20 cellular contexts compared by ENCODE assay signal in the genomic region with DNA sequence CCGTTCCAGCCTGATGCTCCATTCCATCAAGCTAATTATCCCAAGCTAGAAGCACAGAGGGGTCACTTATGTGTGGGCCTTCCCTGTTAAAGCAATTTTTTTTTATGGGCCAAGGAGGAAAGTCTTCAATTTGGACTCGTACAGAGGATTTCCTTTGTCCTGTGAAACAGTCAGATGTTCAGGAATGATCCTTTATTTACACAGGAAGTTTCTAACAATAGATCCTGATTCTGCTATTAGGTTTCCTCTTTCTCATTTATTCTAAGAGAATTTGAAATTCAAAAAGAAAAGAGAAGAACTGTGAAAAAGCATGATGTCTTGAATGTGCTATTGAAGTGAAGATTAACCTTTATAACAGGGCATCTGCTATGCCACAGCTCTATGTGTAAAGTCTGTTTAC.
A peak's percentile ranks its signal among the peaks of the same experiment; 100 is the strongest.
DNase-seq lines count a peak whose midpoint lies in the region; ATAC-seq and TF ChIP-seq lines count a peak whose summit lies in the region.
"Had no signal": no experiment of that assay in that cellular context is flagged by ENCODE, and none has a peak within 500 bp of the region (broad histone marks: within the 10 kb centered on the region; RNA-seq: fewer than 3 reads in every experiment).

No MANE protein-coding gene starts in this region.

- H3K4me1 ChIP-seq in heart left ventricle (peaks cover 0 to 11% (median 0%) of the 10 kb centered on the region in 12 donors), neuronal stem cell (ENCODE audit: control insufficient read depth in 2 of 2, insufficient read depth in 1 of 2, low read depth in 1 of 2, low read length in 2 of 2) (peaks cover 3 to 13% of the 10 kb centered on the region in 2 donors)
- H3K4me1 ChIP-seq: Peyer's patch had no signal

- no peak overlapping the region for H2BK120ac ChIP-seq in neuronal stem cell (ENCODE audit: low read depth, low read length)

- no peak overlapping the region for H2BK15ac ChIP-seq in neuronal stem cell (ENCODE audit: low read length)

- H2BK5ac ChIP-seq in neuronal stem cell (ENCODE audit: low read length), result no peak overlapping the region

- no peak for DNase-seq in heart left ventricle
- DNase-seq in Right ventricle myocardium inferior (ENCODE audit: missing footprints), result no peak
- peak; percentile 41 for DNase-seq in astrocyte of the hippocampus (ENCODE audit: low read depth, low spot score)
- DNase-seq in left kidney (ENCODE audit: low read depth, low spot score), result peak; percentile 21
- no peak for DNase-seq in neuronal stem cell (ENCODE audit: low spot score)
- no peak for DNase-seq in T-helper 2 cell
- DNase-seq in DMS53 treated with DMSO at 0.1 percent for 48 hours (lab: John Stamatoyannopoulos, UW; ENCODE audit: unreplicated experiment), result no peak
- DNase-seq in NCI-H2227 (lab: John Stamatoyannopoulos, UW; ENCODE audit: unreplicated experiment), result no peak
- DNase-seq: CD4-positive, alpha-beta memory T cell; EL; HCEC 1CT; KG1; NCI-H187; NCI-H2107; NCI-H446; NCI-H526 treated with DMSO at 0.1 percent for 48 hours; NK-92 treated with Interleukin-12 subunit alpha and Interleukin-12 subunit beta, amount 100 ng/mL, for 24 hours; Peyer's patch had no signal

- no peak overlapping the region for H2AK5ac ChIP-seq in neuronal stem cell (ENCODE audit: low read depth, low read length)

- H2AFZ ChIP-seq in neuronal stem cell (ENCODE audit: low read length), result peak overlapping the region; percentile 84

- H2BK12ac ChIP-seq in neuronal stem cell (ENCODE audit: low read length), result no peak overlapping the region

- intact Hi-C loops in heart left ventricle (cut with DNase I), result no loop called here
- intact Hi-C loops in Right ventricle myocardium inferior (cut with DNase I), result no loop called here

- TF ChIP-seq CTCF in heart left ventricle (IDR thresholded peaks at IDR 0.05), result no peak

- H3K36me3 ChIP-seq in heart left ventricle, result no peaks in the 10 kb centered on the region
- H3K36me3 ChIP-seq in neuronal stem cell (replicated peaks in 1 of 2; ENCODE audit: control insufficient read depth in 2 of 2, insufficient read depth in 2 of 2, low read length in 2 of 2), result no peaks in the 10 kb centered on the region
- H3K36me3 ChIP-seq: Peyer's patch had no signal

- no peaks in the 10 kb centered on the region for H3K27me3 ChIP-seq in heart left ventricle
- no peaks in the 10 kb centered on the region for H3K27me3 ChIP-seq in neuronal stem cell (ENCODE audit: control insufficient read depth in 3 of 3, insufficient read depth in 3 of 3, low read depth in 1 of 3, low read length in 3 of 3)
- H3K27me3 ChIP-seq: Peyer's patch had no signal

- no peak for TF ChIP-seq POLR2A in heart left ventricle (IDR thresholded peaks at IDR 0.05)

- peak overlapping the region in 9 of 12 donors; percentile 4 to 52 (median 32) for H3K27ac ChIP-seq in heart left ventricle
- peak overlapping the region; percentile 70 for H3K27ac ChIP-seq in neuronal stem cell (replicated peaks; ENCODE audit: low read length)
- H3K27ac ChIP-seq: Peyer's patch, SK-N-MC had no signal

- H3K79me1 ChIP-seq in neuronal stem cell (ENCODE audit: low read depth, low read length), result no peaks in the 10 kb centered on the region

- H3K9me3 ChIP-seq in heart left ventricle (no peaks in the 10 kb centered on the region), neuronal stem cell (replicated peaks in 1 of 2; ENCODE audit: control insufficient read depth in 2 of 2, insufficient read depth in 1 of 2, low read depth in 1 of 2, low read length in 2 of 2) (no peaks in the 10 kb centered on the region)
- H3K9me3 ChIP-seq: Peyer's patch had no signal

- no peak overlapping the region for H3K4ac ChIP-seq in neuronal stem cell (ENCODE audit: low read length)

- H3K4me3 ChIP-seq in heart left ventricle (no peak overlapping the region), neuronal stem cell (ENCODE audit: low read length in 2 of 2) (no peak overlapping the region)
- H3K4me3 ChIP-seq: GM12878, Peyer's patch, SK-N-MC had no signal

- ATAC-seq in heart left ventricle, result peak in 1 of 4 donors; percentile 56
- no peak for ATAC-seq in Right ventricle myocardium inferior
- ATAC-seq: GM12878 had no signal

- H3K9ac ChIP-seq in neuronal stem cell (ENCODE audit: low read depth, low read length, poor library complexity), result no peak overlapping the region

- WGBS in heart left ventricle, 4 donors, result 39 to 53% (median 48%) methylated on average over 2 of the region's 2 CpGs
- WGBS in neuronal stem cell (ENCODE audit: extremely low coverage in 2 of 2, insufficient read length in 2 of 2, insufficient replicate concordance in 1 of 2), 2 donors, result no CpG with 5 or more reads among the region's 2 CpGs

- H3K23ac ChIP-seq in neuronal stem cell (ENCODE audit: low read depth, low read length, poor library complexity), result no peak overlapping the region

- H3K4me2 ChIP-seq in neuronal stem cell (ENCODE audit: insufficient read depth, low read length, poor library complexity, severe bottlenecking), result no peak overlapping the region

- no peak overlapping the region for H3K18ac ChIP-seq in neuronal stem cell (ENCODE audit: low read length)

- no peak overlapping the region for H4K91ac ChIP-seq in neuronal stem cell (ENCODE audit: low read depth, low read length, poor library complexity)

- H3K14ac ChIP-seq in neuronal stem cell (ENCODE audit: low read length), result no peak overlapping the region

- H4K8ac ChIP-seq in neuronal stem cell (ENCODE audit: low read depth, low read length), result no peak overlapping the region

Comparison
In these comparisons a context has a peak if more than half of its experiments do, and no peak if none do; other contexts are left out.
1. DNase-seq: peak in astrocyte of the hippocampus (single experiment) and left kidney (single experiment); none in heart left ventricle (0 of 5), Right ventricle myocardium inferior (single experiment), neuronal stem cell (single experiment), T-helper 2 cell (0 of 5), DMS53 treated with DMSO at 0.1 percent for 48 hours (single experiment) and NCI-H2227 (single experiment).